Comparison of ENCODE assay signal across 7 cellular contexts in the genomic region with DNA sequence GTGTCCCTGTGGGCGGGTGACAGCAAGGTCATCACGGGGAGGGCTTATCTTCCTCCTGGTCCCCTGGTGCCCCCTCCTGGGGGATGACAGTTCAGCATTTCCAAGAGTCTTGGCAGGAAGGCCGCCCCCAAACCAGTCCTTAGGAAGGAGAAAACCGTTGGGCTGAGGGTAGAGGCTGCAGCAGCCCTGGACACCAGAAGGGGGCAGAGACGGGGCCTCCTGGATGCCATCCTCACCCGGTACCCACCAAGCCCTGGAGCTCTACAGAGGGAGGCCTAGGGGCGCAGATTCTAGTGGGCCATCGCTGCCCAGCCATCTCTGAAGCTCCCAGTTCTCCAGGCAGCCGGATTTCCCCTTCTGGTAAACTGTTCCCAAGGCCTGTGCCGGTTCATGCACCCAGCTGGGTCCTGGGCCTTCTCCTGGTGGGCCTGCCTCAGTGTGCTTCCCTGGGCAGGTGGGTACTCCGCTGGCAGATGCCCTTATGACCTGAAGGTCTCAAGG. TPM values are rescaled to one million over a fixed set of nuclear protein-coding genes. Genes with fewer than 3 reads are reported as not detected.
A peak's percentile ranks its signal among the peaks of the same experiment; 100 is the strongest.
DNase-seq lines count a peak whose midpoint lies in the region; ATAC-seq and TF ChIP-seq lines count a peak whose summit lies in the region.

No MANE protein-coding gene starts in this region.

- H3K27me3 ChIP-seq in gastrocnemius medialis (no peaks in the 10 kb centered on the region), sigmoid colon (no peaks in the 10 kb centered on the region)

- H3K4me1 ChIP-seq in gastrocnemius medialis (no peaks in the 10 kb centered on the region), sigmoid colon (no peaks in the 10 kb centered on the region)

- POLR2A ChIA-PET in activated CD8-positive, alpha-beta T cell treated with anti-CD3 and anti-CD28 coated beads, Interleukin-2, amount 10 ng/mL, durations not matched to agents 7 days and 5 days (lab: Charles Lee), result no interaction called here

- CTCF ChIA-PET in activated CD8-positive, alpha-beta T cell treated with anti-CD3 and anti-CD28 coated beads, Interleukin-2, amount 10 ng/mL, durations not matched to agents 7 days and 5 days (lab: Charles Lee), result no interaction called here

- H3K27ac Mint-ChIP-seq in activated CD8-positive, alpha-beta T cell treated with anti-CD3 and anti-CD28 coated beads, Interleukin-2, amount 10 ng/mL, durations not matched to agents 7 days and 5 days, result no peak overlapping the region
- H3K27ac Mint-ChIP-seq in natural killer cell treated with Interleukin-12 subunit alpha and Interleukin-12 subunit beta and Interleukin-15 and Interleukin-18, amount 100 ng/mL, for 72 hours, result no peak overlapping the region

- peaks cover 2% of the 10 kb centered on the region for H3K4me1 Mint-ChIP-seq in activated CD8-positive, alpha-beta T cell treated with anti-CD3 and anti-CD28 coated beads, Interleukin-2, amount 10 ng/mL, durations not matched to agents 7 days and 5 days (ENCODE audit: low read depth)
- H3K4me1 Mint-ChIP-seq in natural killer cell treated with Interleukin-12 subunit alpha and Interleukin-12 subunit beta and Interleukin-15 and Interleukin-18, amount 100 ng/mL, for 72 hours (ENCODE audit: low read depth in 2 of 2), result peaks cover 0 to 2% of the 10 kb centered on the region in 2 donors

- intact Hi-C loops in gastrocnemius medialis (cut with DNase I; ENCODE audit: low total_unique reads), result no loop called here
- intact Hi-C loops in sigmoid colon (cut with DNase I), result no loop called here

- H3K27ac ChIP-seq in gastrocnemius medialis (no peak overlapping the region), sigmoid colon (no peak overlapping the region)

- no peak overlapping the region for H3K4me3 ChIP-seq in Jurkat, Clone E6-1 (ENCODE audit: low read length)
- H3K4me3 ChIP-seq in gastrocnemius medialis, result no peak overlapping the region
- H3K4me3 ChIP-seq in sigmoid colon, result no peak overlapping the region

- no peak for TF ChIP-seq EP300 in sigmoid colon (IDR thresholded peaks at IDR 0.05)

- peaks cover 2% of the 10 kb centered on the region for H3K36me3 Mint-ChIP-seq in activated CD8-positive, alpha-beta T cell treated with anti-CD3 and anti-CD28 coated beads, Interleukin-2, amount 10 ng/mL, durations not matched to agents 7 days and 5 days (ENCODE audit: low read depth)
- no peaks in the 10 kb centered on the region for H3K36me3 Mint-ChIP-seq in natural killer cell treated with Interleukin-12 subunit alpha and Interleukin-12 subunit beta and Interleukin-15 and Interleukin-18, amount 100 ng/mL, for 72 hours

- in situ Hi-C loops in gastrocnemius medialis (cut with MboI; ENCODE audit: low sequenced_read_pairs in 4 of 4), result no loop called here

- DNase-seq in ELF-1 (ENCODE audit: low read depth, low spot score), result peak; percentile 95
- DNase-seq in Jurkat, Clone E6-1 (ENCODE audit: low read depth, low spot score), result peak; percentile 68
- peak; percentile 46 for DNase-seq in activated CD8-positive, alpha-beta T cell treated with anti-CD3 and anti-CD28 coated beads, Interleukin-2, amount 10 ng/mL, durations not matched to agents 7 days and 5 days
- no peak for DNase-seq in natural killer cell treated with Interleukin-12 subunit alpha and Interleukin-12 subunit beta and Interleukin-15 and Interleukin-18, amount 100 ng/mL, for 72 hours (ENCODE audit: low spot score)
- DNase-seq in pons (ENCODE audit: low spot score), result no peak
- DNase-seq in gastrocnemius medialis, result no peak
- no peak for DNase-seq in sigmoid colon

- H3K36me3 ChIP-seq in gastrocnemius medialis (no peaks in the 10 kb centered on the region), sigmoid colon (no peaks in the 10 kb centered on the region)

- peak; percentile 64 for ATAC-seq in activated CD8-positive, alpha-beta T cell treated with anti-CD3 and anti-CD28 coated beads, Interleukin-2, amount 10 ng/mL, durations not matched to agents 7 days and 5 days
- peak; percentile 42 to 62 for ATAC-seq in natural killer cell treated with Interleukin-12 subunit alpha and Interleukin-12 subunit beta and Interleukin-15 and Interleukin-18, amount 100 ng/mL, for 72 hours
- ATAC-seq in gastrocnemius medialis, result no peak

- TF ChIP-seq CTCF in gastrocnemius medialis (IDR thresholded peaks at IDR 0.05 in 4 of 5, conservative IDR thresholded peaks at IDR 0.05 in 1 of 5) (no peak), sigmoid colon (IDR thresholded peaks at IDR 0.05) (no peak)

- H3K4me3 Mint-ChIP-seq in activated CD8-positive, alpha-beta T cell treated with anti-CD3 and anti-CD28 coated beads, Interleukin-2, amount 10 ng/mL, durations not matched to agents 7 days and 5 days, result no peak overlapping the region
- H3K4me3 Mint-ChIP-seq in natural killer cell treated with Interleukin-12 subunit alpha and Interleukin-12 subunit beta and Interleukin-15 and Interleukin-18, amount 100 ng/mL, for 72 hours, result no peak overlapping the region

- H3K9me3 ChIP-seq in gastrocnemius medialis (no peaks in the 10 kb centered on the region), sigmoid colon (no peaks in the 10 kb centered on the region)

- no peaks in the 10 kb centered on the region for H3K9me3 Mint-ChIP-seq in activated CD8-positive, alpha-beta T cell treated with anti-CD3 and anti-CD28 coated beads, Interleukin-2, amount 10 ng/mL, durations not matched to agents 7 days and 5 days (ENCODE audit: insufficient read depth)
- no peaks in the 10 kb centered on the region for H3K9me3 Mint-ChIP-seq in natural killer cell treated with Interleukin-12 subunit alpha and Interleukin-12 subunit beta and Interleukin-15 and Interleukin-18, amount 100 ng/mL, for 72 hours

- no peak for TF ChIP-seq POLR2A in gastrocnemius medialis (IDR thresholded peaks at IDR 0.05)
- no peak for TF ChIP-seq POLR2A in sigmoid colon (IDR thresholded peaks at IDR 0.05)

- H3K27me3 Mint-ChIP-seq in activated CD8-positive, alpha-beta T cell treated with anti-CD3 and anti-CD28 coated beads, Interleukin-2, amount 10 ng/mL, durations not matched to agents 7 days and 5 days (ENCODE audit: low read depth), result no peaks in the 10 kb centered on the region
- H3K27me3 Mint-ChIP-seq in natural killer cell treated with Interleukin-12 subunit alpha and Interleukin-12 subunit beta and Interleukin-15 and Interleukin-18, amount 100 ng/mL, for 72 hours, result no peaks in the 10 kb centered on the region

- 76 to 79% methylated on average over 10 to 11 of the region's 11 CpGs for WGBS in sigmoid colon, 2 donors

RNA-seq across cellular contexts. Expression of a gene that starts 14.8 kb away (rescaled TPM):
- polyA plus RNA-seq in Jurkat, Clone E6-1 (2012; ENCODE audit: insufficient read depth, insufficient read length), result 6.4 TPM
- 10 to 100 TPM in 1 of 2 experiments, 1 to 10 TPM in 1; 9.5 to 10.3 TPM for total RNA-seq in activated CD8-positive, alpha-beta T cell treated with anti-CD3 and anti-CD28 coated beads, Interleukin-2, amount 10 ng/mL, durations not matched to agents 7 days and 5 days
- total RNA-seq in natural killer cell treated with Interleukin-12 subunit alpha and Interleukin-12 subunit beta and Interleukin-15 and Interleukin-18, amount 100 ng/mL, for 72 hours, result 10 to 100 TPM; 10.5 to 11.0 TPM
- total RNA-seq in gastrocnemius medialis (1 to 10 TPM; 1.3 to 7.3 (median 2.7) TPM), sigmoid colon (1 to 10 TPM; 4.2 to 5.8 (median 5.2) TPM)
- polyA plus RNA-seq in sigmoid colon, result 1 to 10 TPM; 3.6 to 5.1 (median 3.9) TPM

RNA-seq across cellular contexts. Expression of a gene that starts 40.4 kb away (rescaled TPM):
- 5.7 TPM for polyA plus RNA-seq in Jurkat, Clone E6-1 (2012; ENCODE audit: insufficient read depth, insufficient read length)
- under 1 TPM; 0.34 to 0.84 TPM for total RNA-seq in activated CD8-positive, alpha-beta T cell treated with anti-CD3 and anti-CD28 coated beads, Interleukin-2, amount 10 ng/mL, durations not matched to agents 7 days and 5 days
- 1 to 10 TPM; 3.0 to 3.2 TPM for total RNA-seq in natural killer cell treated with Interleukin-12 subunit alpha and Interleukin-12 subunit beta and Interleukin-15 and Interleukin-18, amount 100 ng/mL, for 72 hours
- total RNA-seq in gastrocnemius medialis (1 to 10 TPM in 1 of 4 donors, under 1 TPM in 3; 0.49 to 1.3 (median 0.52) TPM), sigmoid colon (1 to 10 TPM; 3.0 to 6.7 (median 3.9) TPM)
- polyA plus RNA-seq in sigmoid colon, result 1 to 10 TPM; 2.1 to 3.5 (median 2.4) TPM

RNA-seq across cellular contexts. Expression of a gene that starts 52.8 kb away (rescaled TPM):
- 11.9 TPM for polyA plus RNA-seq in Jurkat, Clone E6-1 (2012; ENCODE audit: insufficient read depth, insufficient read length)
- 10 to 100 TPM; 29.1 to 32.4 TPM for total RNA-seq in activated CD8-positive, alpha-beta T cell treated with anti-CD3 and anti-CD28 coated beads, Interleukin-2, amount 10 ng/mL, durations not matched to agents 7 days and 5 days
- total RNA-seq in natural killer cell treated with Interleukin-12 subunit alpha and Interleukin-12 subunit beta and Interleukin-15 and Interleukin-18, amount 100 ng/mL, for 72 hours, result 10 to 100 TPM; 16.2 to 25.9 TPM
- total RNA-seq in gastrocnemius medialis, result 10 to 100 TPM in 1 of 4 donors, 1 to 10 TPM in 3; 5.4 to 10.3 (median 7.1) TPM
- 100 to 1,000 TPM in 2 of 4 donors, 10 to 100 TPM in 2; 43.2 to 122 (median 87.2) TPM for total RNA-seq in sigmoid colon
- polyA plus RNA-seq in sigmoid colon, result 1 to 10 TPM; 4.5 to 8.4 (median 8.3) TPM

Comparison
In these comparisons a context has a peak if more than half of its experiments do, and no peak if none do; other contexts are left out.
1. DNase-seq: peak in ELF-1 (single experiment), Jurkat, Clone E6-1 (single experiment) and activated CD8-positive, alpha-beta T cell treated with anti-CD3 and anti-CD28 coated beads, Interleukin-2, amount 10 ng/mL, durations not matched to agents 7 days and 5 days (single experiment); none in natural killer cell treated with Interleukin-12 subunit alpha and Interleukin-12 subunit beta and Interleukin-15 and Interleukin-18, amount 100 ng/mL, for 72 hours (single experiment), pons (single experiment), gastrocnemius medialis (0 of 2) and sigmoid colon (single experiment).
2. ATAC-seq: peak in activated CD8-positive, alpha-beta T cell treated with anti-CD3 and anti-CD28 coated beads, Interleukin-2, amount 10 ng/mL, durations not matched to agents 7 days and 5 days (single experiment) and natural killer cell treated with Interleukin-12 subunit alpha and Interleukin-12 subunit beta and Interleukin-15 and Interleukin-18, amount 100 ng/mL, for 72 hours (2 of 2); none in gastrocnemius medialis (0 of 2).